1 cellular context compared by ENCODE assay signal in genomic region chr14:74888164-74889158, GRCh38.
A peak's percentile ranks its signal among the peaks of the same experiment; 100 is the strongest.
TF ChIP-seq lines count a peak whose summit lies in the region.

No MANE protein-coding gene starts in this region.

TF ChIP-seq in H1, 55 proteins besides CTCF, POLR2A, EP300 and RAD21:
- TF ChIP-seq BACH1 (IDR thresholded peaks at IDR 0.05; ENCODE audit: low read length) (0 out of 2 replicates have a peak, but pooled peaks have one; percentile 15), POU5F1 (IDR thresholded peaks at IDR 0.05; ENCODE audit: low read depth, low read length) (no peak), SIN3A (conservative IDR thresholded peaks at IDR 0.05 in 1 of 2, IDR thresholded peaks at IDR 0.05 in 1 of 2; ENCODE audit: low read depth in 1 of 2, low read length in 2 of 2) (no peak), EZH2 (IDR thresholded peaks at IDR 0.05; ENCODE audit: low read depth, low read length, severe bottlenecking) (no peak)
